ENCODE assay signal across 8 cellular contexts in the genomic region with DNA sequence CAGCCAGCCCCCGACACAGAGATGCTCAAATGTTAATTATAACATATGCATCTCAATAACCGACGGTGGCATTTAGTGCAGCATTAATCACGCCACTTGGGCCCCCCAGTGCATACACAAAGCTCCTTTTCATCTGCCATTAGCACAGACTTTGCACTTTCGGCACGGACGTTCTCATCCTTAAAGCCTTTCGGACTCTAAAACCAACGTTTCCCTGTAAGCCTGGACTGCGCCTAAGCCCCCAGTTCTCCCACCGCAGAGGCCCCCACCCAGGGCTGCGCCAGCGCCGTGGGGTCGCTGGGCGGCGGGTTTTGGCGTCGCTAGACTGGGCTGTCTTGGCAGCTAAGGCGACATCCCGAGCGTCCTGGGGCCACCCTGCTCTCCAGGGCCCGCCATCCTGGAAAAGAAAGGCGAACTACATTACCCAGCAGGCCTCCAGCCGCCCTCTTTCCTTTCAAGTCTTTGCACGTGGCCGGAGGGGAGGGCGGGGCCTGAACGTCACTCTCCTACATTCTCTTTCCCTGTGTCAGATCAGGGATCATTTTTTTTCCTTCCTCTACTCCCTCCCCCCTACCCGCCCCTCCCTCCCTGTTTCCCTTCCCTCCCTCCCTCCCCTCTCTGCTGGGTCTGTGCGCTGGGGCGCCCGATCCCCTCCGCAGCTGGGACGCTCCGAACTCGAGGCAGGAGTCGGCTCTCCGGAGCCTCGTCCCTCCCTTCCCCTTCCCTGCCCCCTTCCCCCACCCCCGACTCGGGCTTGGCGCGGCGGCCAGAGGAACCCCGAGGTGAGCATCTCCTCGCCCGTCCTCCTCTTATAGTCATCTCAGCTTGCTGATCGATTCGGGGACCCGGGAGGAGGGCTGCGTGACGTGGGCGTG. TPM values are rescaled to one million over a fixed set of nuclear protein-coding genes. Genes with fewer than 3 reads are reported as not detected.
A peak's percentile ranks its signal among the peaks of the same experiment; 100 is the strongest.
DNase-seq lines count a peak whose midpoint lies in the region; ATAC-seq, FAIRE-seq and TF ChIP-seq lines count a peak whose summit lies in the region.

A gene (plus strand): TSS at position 501 of the 875 bp plus-strand sequence. CDS start 80,535 bp downstream, outside the sequence.

- WGBS in A549 (ENCODE audit: missing lambda C conversion rate) = 24% methylated on average over 16 of the region's 54 CpGs
- 6% methylated on average over 17 of the region's 54 CpGs for WGBS in mammary epithelial cell (ENCODE audit: low coverage, missing lambda C conversion rate)

- peak; percentile 90 to 94 for DNase-seq in A549 (ENCODE audit: low read depth in 1 of 2, low spot score in 1 of 2)
- DNase-seq in NCI-H2107 (lab: John Stamatoyannopoulos, UW) = peak; percentile 94
- peak; percentile 86 for DNase-seq in UCSD-AML1 (lab: John Stamatoyannopoulos, UW; ENCODE audit: unreplicated experiment)
- peak; percentile 94 for DNase-seq in mammary epithelial cell
- peak; percentile 91 for DNase-seq in skeletal muscle cell (ENCODE audit: low read depth)

- no peak for TF ChIP-seq RAD21 in A549 (conservative IDR thresholded peaks at IDR 0.05 in 1 of 2, IDR thresholded peaks at IDR 0.05 in 1 of 2)

- no peaks in the 10 kb centered on the region for H4K20me1 ChIP-seq in mammary epithelial cell (ENCODE audit: insufficient read depth, low read length)

- no peak for TF ChIP-seq CTCF in A549 (IDR thresholded peaks at IDR 0.05)
- TF ChIP-seq CTCF in mammary epithelial cell (conservative IDR thresholded peaks at IDR 0.05 in 1 of 2, IDR thresholded peaks at IDR 0.05 in 1 of 2; ENCODE audit: extremely low read depth in 1 of 2, insufficient read depth in 1 of 2, low read depth in 1 of 2, low read length in 2 of 2) = no peak

- TF ChIP-seq POLR2A in A549 (IDR thresholded peaks at IDR 0.05; ENCODE audit: low read length) (peak; percentile 37; the same call in 1 of the 2 replicates), GM18526 (IDR thresholded peaks at IDR 0.05; ENCODE audit: extremely low read depth, insufficient read length) (peak; percentile 36)

- in situ Hi-C loops in mammary epithelial cell (cut with MboI; ENCODE audit: low sequenced_read_pairs in 2 of 2) = loop anchor here in 1 of 2 donors (10.0 kb wide), 1 partner anchor 64 kb away; no protein-coding TSS in a partner anchor

- POLR2A ChIA-PET in A549 (lab: Yijun Ruan, JAX) = no interaction called here

- BruUV-seq in mammary epithelial cell (replicated peaks; lab: Mats Ljungman, UMichigan) = no TSS peak

- H3K9me3 ChIP-seq in A549 (no peaks in the 10 kb centered on the region), mammary epithelial cell (replicated peaks; ENCODE audit: insufficient read depth, low read length) (no peaks in the 10 kb centered on the region), iPS-18a (ENCODE audit: control insufficient read depth, low read depth, low read length) (no peaks in the 10 kb centered on the region)

- H3K4me2 ChIP-seq in A549 (peak within 1 kb of the TSS; percentile 81), mammary epithelial cell (ENCODE audit: insufficient read depth, low read depth, low read length) (peak within 1 kb of the TSS; percentile 97)

- peak within 1 kb of the TSS; percentile 91 for H2AFZ ChIP-seq in mammary epithelial cell (ENCODE audit: low read depth, low read length)

- dilution Hi-C loops in mammary epithelial cell (cut with HindIII; ENCODE audit: low sequenced_read_pairs) = no loop called here

- H3K4me1 ChIP-seq in A549 (peaks cover 41% of the 10 kb centered on the region), mammary epithelial cell (ENCODE audit: insufficient read depth, low read length) (peaks cover 25% of the 10 kb centered on the region), iPS-18a (ENCODE audit: control insufficient read depth, low read depth, low read length) (peaks cover 29% of the 10 kb centered on the region)

- H3K27ac ChIP-seq in A549 (peak within 1 kb of the TSS; percentile 84 to 98), mammary epithelial cell (ENCODE audit: insufficient read depth, low read depth, low read length) (peak within 1 kb of the TSS; percentile 91), iPS-18a (ENCODE audit: low read length) (peak within 1 kb of the TSS; percentile 74)

- peak; percentile 75 to 86 for ATAC-seq in A549
- peak; percentile 49 for ATAC-seq in HG03060 (IDR thresholded peaks at IDR 0.05; ENCODE audit: low read depth, unreplicated experiment)

- FAIRE-seq in A549 (lab: Jason Lieb, UNC) = no peak

- TF ChIP-seq EP300 in A549 (IDR thresholded peaks at IDR 0.05) = no peak

- CTCF ChIA-PET in A549 (lab: Yijun Ruan, JAX) (interaction anchor here (0.8 to 1.2 kb wide), 2 partner anchors 61 to 514 kb away, joined by 3 read pairs; no protein-coding TSS in a partner anchor), mammary epithelial cell (lab: Charles Lee; ENCODE audit: low non-redundant PET) (interaction anchor here (0.5 to 0.7 kb wide), 2 partner anchors 126 to 486 kb away, joined by 3 to 6 read pairs; no protein-coding TSS in a partner anchor)

- no peaks in the 10 kb centered on the region for H3K27me3 ChIP-seq in mammary epithelial cell (ENCODE audit: insufficient read depth, low read length)
- H3K27me3 ChIP-seq in iPS-18a (ENCODE audit: control insufficient read depth, insufficient read depth, low read length) = peaks cover 21% of the 10 kb centered on the region

- peak within 1 kb of the TSS; percentile 96 for H3K9ac ChIP-seq in mammary epithelial cell (ENCODE audit: insufficient read depth, low read length)
- H3K9ac ChIP-seq in iPS-18a (ENCODE audit: low read length) = peak within 1 kb of the TSS; percentile 63

- H3K36me3 ChIP-seq in mammary epithelial cell (ENCODE audit: insufficient read depth, low read length) = peaks cover 2% of the 10 kb centered on the region
- H3K36me3 ChIP-seq in iPS-18a (ENCODE audit: control insufficient read depth, low read depth, low read length) = no peaks in the 10 kb centered on the region

- intact Hi-C loops in mammary epithelial cell (cut with micrococcal nuclease) = loop anchor here (1.0 kb wide), 3 partner anchors 10 to 62 kb away; no protein-coding TSS in a partner anchor

- peaks cover 46% of the 10 kb centered on the region for H3K79me2 ChIP-seq in mammary epithelial cell (ENCODE audit: insufficient read depth, low read length)

- H3K4me3 ChIP-seq in A549 (peak within 1 kb of the TSS; percentile 82), mammary epithelial cell (replicated peaks in 1 of 3; ENCODE audit: insufficient read depth in 1 of 3, low read depth in 2 of 3, low read length in 3 of 3) (peak within 1 kb of the TSS; percentile 77 to 96 (median 92)), iPS-18a (ENCODE audit: low read length) (peak within 1 kb of the TSS; percentile 84), skeletal muscle cell (ENCODE audit: low read depth, low read length) (peak within 1 kb of the TSS; percentile 80)

TF ChIP-seq in A549, 52 proteins besides CTCF, POLR2A, EP300 and RAD21:
- TF ChIP-seq, protein P1, sequence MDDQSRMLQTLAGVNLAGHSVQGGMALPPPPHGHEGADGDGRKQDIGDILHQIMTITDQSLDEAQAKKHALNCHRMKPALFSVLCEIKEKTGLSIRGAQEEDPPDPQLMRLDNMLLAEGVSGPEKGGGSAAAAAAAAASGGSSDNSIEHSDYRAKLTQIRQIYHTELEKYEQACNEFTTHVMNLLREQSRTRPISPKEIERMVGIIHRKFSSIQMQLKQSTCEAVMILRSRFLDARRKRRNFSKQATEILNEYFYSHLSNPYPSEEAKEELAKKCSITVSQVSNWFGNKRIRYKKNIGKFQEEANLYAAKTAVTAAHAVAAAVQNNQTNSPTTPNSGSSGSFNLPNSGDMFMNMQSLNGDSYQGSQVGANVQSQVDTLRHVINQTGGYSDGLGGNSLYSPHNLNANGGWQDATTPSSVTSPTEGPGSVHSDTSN (IDR thresholded peaks at IDR 0.05) = no peak
- peak; percentile 70; the same call in 1 of the 2 replicates for TF ChIP-seq MYC (IDR thresholded peaks at IDR 0.05; ENCODE audit: borderline replicate concordance, low read length)
- TF ChIP-seq NFE2L2 (conservative IDR thresholded peaks at IDR 0.05; ENCODE audit: low read length) = no peak
- peak in 1 of 2 experiments; percentile 50; a peak in 1 of 5 replicates for TF ChIP-seq JUN (IDR thresholded peaks at IDR 0.05)
- TF ChIP-seq BHLHE40 (IDR thresholded peaks at IDR 0.05; ENCODE audit: low read depth, low read length) = peak; percentile 54; the same call in 1 of the 2 replicates
- TF ChIP-seq, protein P2, sequence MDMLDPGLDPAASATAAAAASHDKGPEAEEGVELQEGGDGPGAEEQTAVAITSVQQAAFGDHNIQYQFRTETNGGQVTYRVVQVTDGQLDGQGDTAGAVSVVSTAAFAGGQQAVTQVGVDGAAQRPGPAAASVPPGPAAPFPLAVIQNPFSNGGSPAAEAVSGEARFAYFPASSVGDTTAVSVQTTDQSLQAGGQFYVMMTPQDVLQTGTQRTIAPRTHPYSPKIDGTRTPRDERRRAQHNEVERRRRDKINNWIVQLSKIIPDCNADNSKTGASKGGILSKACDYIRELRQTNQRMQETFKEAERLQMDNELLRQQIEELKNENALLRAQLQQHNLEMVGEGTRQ (IDR thresholded peaks at IDR 0.05) = peak; percentile 66
- TF ChIP-seq CBX2 (IDR thresholded peaks at IDR 0.05; ENCODE audit: borderline replicate concordance, low read depth) = no peak
- no peak for TF ChIP-seq SREBF2 (IDR thresholded peaks at IDR 0.05)

RNA-seq across cellular contexts. Expression of the gene that starts here (rescaled TPM):
- polyA plus RNA-seq in A549 (2011; rRNA removed) = 14.6 and 17.0 TPM in 2 replicates
- polyA plus RNA-seq in A549 (2012; cell fraction: cytosol; rRNA removed) = 12.5 and 15.6 TPM in 2 replicates
- polyA plus RNA-seq in A549 (2012; cell fraction: nucleus; rRNA removed) = 55.4 and 60.4 TPM in 2 replicates
- 23.0 to 30.0 TPM (median 24.7 TPM) in 3 replicates for polyA plus RNA-seq in A549 (2017; fragmentation: RNase III; extraction: RNeasy Plus Mini Kit Qiagen cat#74134 plus additional on column Dnase treatment)
- 18.0 and 26.5 TPM in 2 replicates for polyA minus RNA-seq in A549 (2011; rRNA and poly(A)+ RNA removed)
- total RNA-seq in mammary epithelial cell = 10 to 100 TPM; 68.8 to 70.8 TPM
- polyA plus RNA-seq in mammary epithelial cell = 13.8 TPM
- 37.5 TPM for polyA minus RNA-seq in mammary epithelial cell

Comparison
In these comparisons a context has a peak if more than half of its experiments do, and no peak if none do; other contexts are left out.
1. Peak in every context shown above with its lines: DNase-seq, ATAC-seq, H3K4me3 ChIP-seq and H3K27ac ChIP-seq.